In the genomic region with DNA sequence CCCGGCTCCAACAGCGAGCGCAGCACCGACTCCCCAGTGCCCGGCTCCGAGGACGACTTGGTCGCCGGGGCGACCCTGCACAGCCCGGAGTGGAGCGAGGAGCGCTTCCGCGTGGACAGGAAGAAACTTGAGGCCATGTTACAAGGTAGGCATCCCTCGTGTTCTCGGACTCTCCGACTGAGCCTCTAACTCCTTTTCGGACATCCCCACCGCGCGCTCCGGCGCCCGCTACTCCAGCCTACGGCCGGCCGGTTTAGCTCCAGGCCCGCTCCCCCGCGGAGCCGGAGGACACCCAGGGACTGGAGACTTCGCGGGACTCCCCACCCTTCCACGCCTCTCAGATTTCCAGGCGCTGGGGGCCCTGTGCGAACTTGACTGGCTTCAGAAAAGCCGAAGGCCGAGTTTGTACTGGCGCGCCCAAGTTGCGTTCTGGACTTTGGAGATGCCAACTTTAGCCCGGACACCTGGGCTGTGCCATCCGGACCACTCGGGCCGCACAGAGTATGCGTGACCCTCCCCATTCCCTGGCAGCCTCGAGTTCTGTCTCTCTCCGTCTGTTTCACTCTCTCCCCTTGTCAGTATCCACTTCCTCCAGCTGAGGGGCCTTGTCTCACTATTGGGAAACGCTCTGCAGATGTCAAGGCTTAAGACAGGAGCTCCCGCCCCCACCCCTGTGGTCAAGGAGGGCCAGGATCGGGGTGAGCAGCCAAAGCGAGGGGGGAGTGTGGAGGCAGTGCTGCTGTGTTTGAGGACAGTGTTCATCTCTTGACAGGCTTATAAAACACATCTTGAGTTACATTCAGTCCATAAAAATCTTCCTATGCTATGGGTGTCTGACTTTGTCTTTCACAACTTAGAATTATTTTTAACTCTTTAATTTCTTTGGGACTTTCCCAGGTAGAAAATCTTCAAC, we compare ENCODE assay signal across 7 cellular contexts. TPM values are rescaled to one million over a fixed set of nuclear protein-coding genes. Genes with fewer than 3 reads are reported as not detected.
A peak's percentile ranks its signal among the peaks of the same experiment; 100 is the strongest.
DNase-seq lines count a peak whose midpoint lies in the region; ATAC-seq and TF ChIP-seq lines count a peak whose summit lies in the region.

No MANE protein-coding gene starts in this region.

- H3K27me3 ChIP-seq in neural cell (ENCODE audit: insufficient read depth, low read depth, low read length): no peaks in the 10 kb centered on the region

- no peaks in the 10 kb centered on the region for H3K9me2 ChIP-seq in neural cell (ENCODE audit: insufficient read depth, low read length)

- H3K9ac ChIP-seq in neural cell (ENCODE audit: low read length): peak overlapping the region; percentile 55

- H3K36me3 ChIP-seq in neural cell (ENCODE audit: insufficient read depth, low read length): no peaks in the 10 kb centered on the region

- no peaks in the 10 kb centered on the region for H3K79me2 ChIP-seq in neural cell (replicated peaks; ENCODE audit: insufficient read depth, low read length)

- no peak overlapping the region for H2AFZ ChIP-seq in neural cell (ENCODE audit: low read depth, low read length)

- no peaks in the 10 kb centered on the region for H3K9me3 ChIP-seq in neural cell (ENCODE audit: low read length)

- no peaks in the 10 kb centered on the region for H3K36me3 Mint-ChIP-seq in activated T-cell treated with anti-CD3 and anti-CD28 coated beads, Interleukin-2, amount 50 U/mL, for 24 hours (ENCODE audit: low read depth)

- peak overlapping the region; percentile 85 for H3K4me2 ChIP-seq in neural cell (ENCODE audit: low read length)

- no peak overlapping the region for H3K27ac Mint-ChIP-seq in activated T-cell treated with anti-CD3 and anti-CD28 coated beads, Interleukin-2, amount 50 U/mL, for 24 hours

- H3K9me3 Mint-ChIP-seq in activated T-cell treated with anti-CD3 and anti-CD28 coated beads, Interleukin-2, amount 50 U/mL, for 24 hours: no peaks in the 10 kb centered on the region

- H3K4me3 ChIP-seq in GM08714 (ENCODE audit: low read length) (peak overlapping the region; percentile 41), neural cell (ENCODE audit: low read length) (peak overlapping the region; percentile 82)

- H3K27ac ChIP-seq in neural cell (ENCODE audit: low read length): no peak overlapping the region

- H3F3A ChIP-seq in neural cell (ENCODE audit: insufficient read depth, low read length, poor library complexity, severe bottlenecking): no peaks in the 10 kb centered on the region

- peaks cover 38% of the 10 kb centered on the region for H3K27me3 Mint-ChIP-seq in activated T-cell treated with anti-CD3 and anti-CD28 coated beads, Interleukin-2, amount 50 U/mL, for 24 hours

- TF ChIP-seq EP300 in neural cell (conservative IDR thresholded peaks at IDR 0.05; ENCODE audit: poor library complexity, severe bottlenecking): no peak

- no peak for TF ChIP-seq RAD21 in neural cell (conservative IDR thresholded peaks at IDR 0.05)

- peak overlapping the region; percentile 68 for H3K4me3 Mint-ChIP-seq in activated T-cell treated with anti-CD3 and anti-CD28 coated beads, Interleukin-2, amount 50 U/mL, for 24 hours

- H3K4me1 Mint-ChIP-seq in activated T-cell treated with anti-CD3 and anti-CD28 coated beads, Interleukin-2, amount 50 U/mL, for 24 hours (ENCODE audit: low read depth): peaks cover 11% of the 10 kb centered on the region

- TF ChIP-seq CTCF in neural cell (IDR thresholded peaks at IDR 0.05; ENCODE audit: poor library complexity, severe bottlenecking): no peak

- H4K20me1 ChIP-seq in neural cell (ENCODE audit: insufficient read depth): no peaks in the 10 kb centered on the region

- DNase-seq in HuH-7.5 (ENCODE audit: low spot score) (peak; percentile 45), globus pallidus (ENCODE audit: low spot score) (peak; percentile 6), T-helper 9 cell (no peak)
- DNase-seq in activated T-cell treated with anti-CD3 and anti-CD28 coated beads, Interleukin-2, amount 50 U/mL, for 24 hours: peak; percentile 34

- no peak for ATAC-seq in HG03432 (IDR thresholded peaks at IDR 0.05; ENCODE audit: unreplicated experiment)

TF ChIP-seq in neural cell, 6 proteins besides CTCF, POLR2A, EP300 and RAD21:
- peak; percentile 67 for TF ChIP-seq MXI1 (conservative IDR thresholded peaks at IDR 0.05; ENCODE audit: poor library complexity, severe bottlenecking)
- TF ChIP-seq POLR2AphosphoS5 (IDR thresholded peaks at IDR 0.05): no peak

RNA-seq across cellular contexts. Expression of gene BICC1, which starts 0.8 kb away (rescaled TPM):
- polyA plus RNA-seq in neural cell: 7.6 and 10.8 TPM in 2 replicates
- 9.3 and 10.2 TPM in 2 replicates for polyA minus RNA-seq in neural cell
